Comparison of ENCODE assay signal across 19 cellular contexts in genomic region chr7:139976838-139977656, GRCh38.
"Had no signal": no experiment of that assay in that cellular context is flagged by ENCODE, and none has a peak within 500 bp of the region (broad histone marks: within the 10 kb centered on the region; RNA-seq: fewer than 3 reads in every experiment).

No MANE protein-coding gene starts in this region.

- H3K4me2 ChIP-seq: hepatocyte had no signal

- H3K4me1 ChIP-seq: foreskin keratinocyte, lower lobe of right lung, tibial artery had no signal

- H3K27ac Mint-ChIP-seq: activated CD4-positive, alpha-beta T cell treated with anti-CD3 and anti-CD28 coated beads, Interleukin-2, amount 10 ng/mL, durations not matched to agents 7 days and 5 days; activated naive CD8-positive, alpha-beta T cell treated with anti-CD3 and anti-CD28 coated beads, Interleukin-2, amount 10 ng/mL, durations not matched to agents 7 days and 5 days; activated T-helper 1 cell treated with anti-CD3 and anti-CD28 coated beads, Interleukin-12 subunit alpha, Interleukin-12 subunit beta, Interleukin-2, Interleukin-4 antibody, amounts not matched to agents 30 ng/mL and 10 ng/mL and 1 ng/mL, durations not matched to agents 14 hours and 24 hours and 36 hours; progenitor cell of endocrine pancreas had no signal

- DNase-seq: activated CD4-positive, alpha-beta T cell treated with anti-CD3 and anti-CD28 coated beads, Interleukin-2, amount 10 ng/mL, durations not matched to agents 7 days and 5 days; activated CD4-positive, CD25-positive, alpha-beta regulatory T cell; activated naive CD8-positive, alpha-beta T cell treated with anti-CD3 and anti-CD28 coated beads, Interleukin-2, amount 10 ng/mL, durations not matched to agents 7 days and 5 days; activated T-cell treated with anti-CD3 and anti-CD28 coated beads for 4 hours; amygdala; caudate nucleus; dorsolateral prefrontal cortex; foreskin keratinocyte; lower lobe of right lung; stimulated activated CD4-positive, alpha-beta T cell treated with anti-CD3 and anti-CD28 coated beads, Interleukin-12 subunit alpha, Interleukin-12 subunit beta, amount 100 ng/mL, for 4 hours; stimulated activated CD4-positive, alpha-beta T cell treated with anti-CD3 and anti-CD28 coated beads, Interleukin-1b, Interleukin-23, amount 100 ng/mL, for 48 hours; stimulated activated CD8-positive, alpha-beta memory T cell treated with anti-CD3 and anti-CD28 coated beads, Interleukin-4, amount 100 ng/mL, for 48 hours; stimulated activated naive CD4-positive, alpha-beta T cell treated with Interleukin-2 at 50 U/mL for 16 hours; T1000 had no signal

- H2AFZ ChIP-seq: hepatocyte had no signal

- H3K36me3 ChIP-seq: lower lobe of right lung, tibial artery had no signal

- H3K9me3 ChIP-seq: lower lobe of right lung, tibial artery had no signal

- ATAC-seq: foreskin keratinocyte, lower lobe of right lung had no signal

- H3K4me3 Mint-ChIP-seq: activated CD4-positive, alpha-beta T cell treated with anti-CD3 and anti-CD28 coated beads, Interleukin-2, amount 10 ng/mL, durations not matched to agents 7 days and 5 days; activated naive CD8-positive, alpha-beta T cell treated with anti-CD3 and anti-CD28 coated beads, Interleukin-2, amount 10 ng/mL, durations not matched to agents 7 days and 5 days; activated T-helper 1 cell treated with anti-CD3 and anti-CD28 coated beads, Interleukin-12 subunit alpha, Interleukin-12 subunit beta, Interleukin-2, Interleukin-4 antibody, amounts not matched to agents 30 ng/mL and 10 ng/mL and 1 ng/mL, durations not matched to agents 14 hours and 24 hours and 36 hours had no signal

- H3K4me3 ChIP-seq: dorsolateral prefrontal cortex, hepatocyte, lower lobe of right lung, tibial artery had no signal

- H3K79me2 ChIP-seq: hepatocyte had no signal

- H3K27me3 ChIP-seq: hepatocyte had no signal

- H3K36me3 Mint-ChIP-seq: activated naive CD8-positive, alpha-beta T cell treated with anti-CD3 and anti-CD28 coated beads, Interleukin-2, amount 10 ng/mL, durations not matched to agents 7 days and 5 days had no signal

- H3K9me3 Mint-ChIP-seq: activated CD4-positive, alpha-beta T cell treated with anti-CD3 and anti-CD28 coated beads, Interleukin-2, amount 10 ng/mL, durations not matched to agents 7 days and 5 days; activated naive CD8-positive, alpha-beta T cell treated with anti-CD3 and anti-CD28 coated beads, Interleukin-2, amount 10 ng/mL, durations not matched to agents 7 days and 5 days; activated T-helper 1 cell treated with anti-CD3 and anti-CD28 coated beads, Interleukin-12 subunit alpha, Interleukin-12 subunit beta, Interleukin-2, Interleukin-4 antibody, amounts not matched to agents 30 ng/mL and 10 ng/mL and 1 ng/mL, durations not matched to agents 14 hours and 24 hours and 36 hours had no signal

- H3K27me3 Mint-ChIP-seq: activated CD4-positive, alpha-beta T cell treated with anti-CD3 and anti-CD28 coated beads, Interleukin-2, amount 10 ng/mL, durations not matched to agents 7 days and 5 days had no signal

- H3K27ac ChIP-seq: dorsolateral prefrontal cortex, epithelial cell of prostate, foreskin keratinocyte, hepatocyte, lower lobe of right lung, tibial artery had no signal
